Comparison of ENCODE assay signal across 8 cellular contexts in genomic region chr11:102452461-102453285, GRCh38. TPM values are rescaled to one million over a fixed set of nuclear protein-coding genes. Genes with fewer than 3 reads are reported as not detected.
DNase-seq lines count a peak whose midpoint lies in the region; ATAC-seq and TF ChIP-seq lines count a peak whose summit lies in the region.

Gene TMEM123, minus strand, starts transcription at chr11:102452765. Its CDS starts 142 bp downstream, at chr11:102452623.

- no peaks in the 10 kb centered on the region for H3K27me3 ChIP-seq in adrenal gland
- H3K27me3 ChIP-seq in prostate gland (replicated peaks; ENCODE audit: insufficient read depth), result no peaks in the 10 kb centered on the region

- H3K4me3 ChIP-seq in GM12865 (ENCODE audit: low read depth, low read length) (peak within 1 kb of the TSS; percentile 98), adrenal gland (peak within 1 kb of the TSS; percentile 12 to 95 (median 73)), prostate gland (peak within 1 kb of the TSS; percentile 66 to 92)

- TF ChIP-seq POLR2A in adrenal gland (IDR thresholded peaks at IDR 0.05) (peak; percentile 63 to 74), prostate gland (IDR thresholded peaks at IDR 0.05) (peak; percentile 64)

- CTCF ChIA-PET in HEK293T (lab: Yijun Ruan, JAX), result interaction anchor here (0.7 kb wide), 2 partner anchors 62 to 160 kb away, joined by 3 to 4 read pairs; no protein-coding TSS in a partner anchor

- 0 to 2% (median 1%) methylated on average over 14 to 82 of the region's 82 CpGs for WGBS in adrenal gland, 4 donors
- 0% methylated on average over 36 of the region's 82 CpGs for WGBS in prostate gland

- ATAC-seq in left cardiac atrium, result peak; percentile 91 to 93

- intact Hi-C loops in T-helper 1 cell treated with Interleukin-12 subunit alpha and Interleukin-12 subunit beta and Interleukin-4 antibody, amounts not matched to agents 30 ng/mL and 1 ng/mL, for 36 hours (cut with micrococcal nuclease), result loop anchor here (1.0 to 5.0 kb wide), 8 partner anchors 13 to 656 kb away; partner anchors contain the start of genes BIRC3, CEP126 and DYNC2H1
- intact Hi-C loops in adrenal gland (cut with DNase I), result loop anchor here in 1 of 2 donors (5.0 kb wide), 1 partner anchor 60 kb away; no protein-coding TSS in a partner anchor
- intact Hi-C loops in left cardiac atrium (cut with DNase I), result loop anchor here in 1 of 2 donors (5.0 kb wide), 1 partner anchor 50 kb away; no protein-coding TSS in a partner anchor
- intact Hi-C loops in prostate gland (cut with DNase I), result no loop called here

- DNase-seq in GM12865 (ENCODE audit: low read depth) (peak; percentile 91), HEK293T (ENCODE audit: extremely low spot score) (peak; percentile 65), NAMALWA (ENCODE audit: low spot score) (peak; percentile 87), adrenal gland (peak; percentile 66 to 83 (median 75)), left cardiac atrium (peak; percentile 84), prostate gland (ENCODE audit: low spot score) (peak; percentile 78), ureter (ENCODE audit: low spot score) (peak; percentile 86)

- peaks cover 33 to 34% of the 10 kb centered on the region in 2 donors for H3K4me1 ChIP-seq in adrenal gland (replicated peaks in 1 of 2)
- no peaks in the 10 kb centered on the region for H3K4me1 ChIP-seq in prostate gland (replicated peaks)

- POLR2A ChIA-PET in HEK293T (lab: Yijun Ruan, JAX), result interaction anchor here (0.9 kb wide), 1 partner anchor 27 kb away, joined by 3 read pairs; no protein-coding TSS in a partner anchor

- H3K9me3 ChIP-seq in adrenal gland (replicated peaks in 1 of 3), result no peaks in the 10 kb centered on the region
- no peaks in the 10 kb centered on the region for H3K9me3 ChIP-seq in prostate gland

- H3K36me3 ChIP-seq in adrenal gland (replicated peaks in 1 of 2), result peaks cover 0 to 4% of the 10 kb centered on the region in 2 donors
- no peaks in the 10 kb centered on the region for H3K36me3 ChIP-seq in prostate gland

- no peak for TF ChIP-seq CTCF in GM12865 (IDR thresholded peaks at IDR 0.05; ENCODE audit: insufficient read depth, low read depth, low read length, missing control alignments)
- peak in 1 of 6 experiments; percentile 1 for TF ChIP-seq CTCF in adrenal gland (IDR thresholded peaks at IDR 0.05)
- TF ChIP-seq CTCF in prostate gland (IDR thresholded peaks at IDR 0.05), result peak in 1 of 4 experiments; percentile 10

- H3K27ac ChIP-seq in adrenal gland, result peak within 1 kb of the TSS; percentile 15 to 89 (median 86)
- H3K27ac ChIP-seq in prostate gland, result peak within 1 kb of the TSS; percentile 89 to 91

TF ChIP-seq in HEK293T, 16 proteins besides CTCF, POLR2A, EP300 and RAD21:
- TF ChIP-seq L3MBTL2 (conservative IDR thresholded peaks at IDR 0.05) (peak; percentile 46), NFRKB (IDR thresholded peaks at IDR 0.05) (no peak)

RNA-seq across cellular contexts. Expression of gene TMEM123, which starts in this region (rescaled TPM):
- total RNA-seq in T-helper 1 cell treated with Interleukin-12 subunit alpha and Interleukin-12 subunit beta and Interleukin-4 antibody, amounts not matched to agents 30 ng/mL and 1 ng/mL, for 36 hours, result 359 and 361 TPM in 2 replicates
- total RNA-seq in adrenal gland (100 to 1,000 TPM in 6 of 8 donors, 10 to 100 TPM in 2; 82.0 to 169 (median 117) TPM), left cardiac atrium (10 to 100 TPM; 80.5 to 89.0 TPM), prostate gland (100 to 1,000 TPM; 205 to 227 TPM), ureter (249 TPM)
- 100 to 1,000 TPM in 1 of 3 donors, 10 to 100 TPM in 2; 19.2 to 284 (median 23.7) TPM for polyA plus RNA-seq in adrenal gland

Comparison
In these comparisons a context has a peak if more than half of its experiments do, and no peak if none do; other contexts are left out.
1. Peak in every context shown above with its lines: DNase-seq, ATAC-seq, H3K4me3 ChIP-seq and H3K27ac ChIP-seq.